Comparison of ENCODE assay signal across 20 cellular contexts in the genomic region with DNA sequence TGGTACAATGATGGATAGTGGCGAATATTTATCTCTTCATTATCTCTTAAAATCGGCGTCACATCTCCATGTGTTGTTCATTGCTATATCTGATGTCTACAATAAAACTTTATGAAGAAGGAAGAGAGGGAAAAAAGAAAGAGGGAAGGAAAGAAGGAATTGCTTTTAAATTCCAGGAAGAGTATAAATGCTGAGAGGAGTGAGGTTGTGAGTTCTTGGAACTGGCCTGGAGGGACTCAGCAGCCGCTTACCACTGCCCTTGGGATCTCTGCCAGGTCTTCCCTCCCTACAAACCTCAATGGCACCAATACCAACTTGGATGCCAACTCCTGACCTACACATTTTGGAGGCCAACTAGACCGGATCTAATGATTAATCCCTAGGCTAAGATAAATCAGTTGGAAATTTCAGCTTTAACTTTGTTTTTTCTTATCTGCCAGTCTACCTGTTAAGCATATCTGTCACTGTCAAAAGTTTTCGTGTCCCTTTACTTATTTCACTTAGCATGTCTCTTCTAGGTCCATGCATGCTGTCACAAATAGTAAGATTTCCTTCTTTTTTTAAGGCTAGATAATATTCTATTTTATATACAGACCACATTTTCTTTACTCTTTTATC. TPM values are rescaled to one million over a fixed set of nuclear protein-coding genes. Genes with fewer than 3 reads are reported as not detected.
DNase-seq lines count a peak whose midpoint lies in the region; ATAC-seq and TF ChIP-seq lines count a peak whose summit lies in the region.
"Had no signal": no experiment of that assay in that cellular context is flagged by ENCODE, and none has a peak within 500 bp of the region (broad histone marks: within the 10 kb centered on the region; RNA-seq: fewer than 3 reads in every experiment).

No MANE protein-coding gene starts in this region.

- H3K27me3 ChIP-seq in body of pancreas, result no peaks in the 10 kb centered on the region
- H3K27me3 ChIP-seq: left lung, right atrium auricular region, tibial artery had no signal

- H3K36me3 ChIP-seq in body of pancreas (replicated peaks in 1 of 2; ENCODE audit: insufficient read depth in 1 of 2, low read depth in 2 of 2), result no peaks in the 10 kb centered on the region
- H3K36me3 ChIP-seq: left lung, right atrium auricular region, tibial artery had no signal

- TF ChIP-seq CTCF in body of pancreas (IDR thresholded peaks at IDR 0.05), result no peak

- ATAC-seq in body of pancreas (no peak), HG02885 (IDR thresholded peaks at IDR 0.05; ENCODE audit: poor library complexity, unreplicated experiment) (no peak)
- ATAC-seq: left lung; naive thymus-derived CD8-positive, alpha-beta T cell had no signal

- no peak overlapping the region for H3K27ac ChIP-seq in body of pancreas
- H3K27ac ChIP-seq: left lung, right atrium auricular region, tibial artery had no signal

- no peak for TF ChIP-seq POLR2A in body of pancreas (IDR thresholded peaks at IDR 0.05)

- DNase-seq in HT1080 (ENCODE audit: low read depth), result peak; percentile 48
- DNase-seq in RPMI7951 (ENCODE audit: low read depth), result peak; percentile 59
- DNase-seq in body of pancreas, result peak in 3 of 4 donors; percentile 44 to 64 (median 60)
- DNase-seq in renal cortical epithelial cell (ENCODE audit: low read depth), result peak; percentile 90
- DNase-seq in NCI-H2227 treated with DMSO at 0.1 percent for 48 hours (lab: John Stamatoyannopoulos, UW), result no peak
- no peak for DNase-seq in NCI-H345 (lab: John Stamatoyannopoulos, UW)
- DNase-seq: activated CD4-positive, alpha-beta T cell treated with anti-CD3 and anti-CD28 coated beads, Interleukin-2, amount 50 U/mL, for 48 hours; activated CD8-positive, alpha-beta memory T cell treated with anti-CD3 and anti-CD28 coated beads, Interleukin-2, amount 50 U/mL, for 4 hours; activated naive CD4-positive, alpha-beta T cell treated with anti-CD3 and anti-CD28 coated beads, Interleukin-2, amount 50 U/mL, for 16 hours; CD4-positive, alpha-beta T cell; DMS 273 treated with DMSO at 0.1 percent for 48 hours; left lung; naive thymus-derived CD8-positive, alpha-beta T cell; NCI-H146; NCI-H526 treated with DMSO at 0.1 percent for 48 hours; stimulated activated CD4-positive, alpha-beta T cell treated with anti-CD3 and anti-CD28 coated beads, Interleukin-12 subunit alpha, Interleukin-12 subunit beta, amount 100 ng/mL, for 4 hours; tibial artery had no signal

- no peaks in the 10 kb centered on the region for H3K9me3 ChIP-seq in body of pancreas
- H3K9me3 ChIP-seq: left lung, right atrium auricular region, tibial artery had no signal

- 27 to 36% methylated on average over 6 of the region's 6 CpGs for WGBS in body of pancreas, 2 donors

- H3K4me3 ChIP-seq in body of pancreas, result no peak overlapping the region
- H3K4me3 ChIP-seq: left lung, right atrium auricular region, tibial artery had no signal

- intact Hi-C loops in body of pancreas (cut with DNase I), result no loop called here

- peaks cover 8% of the 10 kb centered on the region for H3K4me1 ChIP-seq in body of pancreas
- H3K4me1 ChIP-seq: left lung, right atrium auricular region, tibial artery had no signal

RNA-seq across cellular contexts. Expression of gene SCN9A, which starts 9.8 kb away (rescaled TPM):
- total RNA-seq in HT1080 (2014; rRNA removed; shearing (Covaris generic)), result 1.1 and 1.8 TPM in 2 replicates
- polyA plus RNA-seq in HT1080 (2015; cell fraction: cytosol; rRNA removed), result 0.76 and 0.96 TPM in 2 replicates
- polyA plus RNA-seq in HT1080 (2015; cell fraction: nucleus; rRNA removed), result 1.6 and 1.8 TPM in 2 replicates
- under 0.01 and 0.12 TPM in 2 replicates for total RNA-seq in RPMI7951 (2014; rRNA removed; shearing (Covaris generic))
- total RNA-seq in body of pancreas (10 to 100 TPM in 1 of 2 donors, 1 to 10 TPM in 1; 9.9 to 11.9 TPM), renal cortical epithelial cell (1.0 and 2.8 TPM in 2 replicates)
- total RNA-seq: naive thymus-derived CD8-positive, alpha-beta T cell had no signal
- polyA plus RNA-seq: IgD-negative memory B cell had no signal

Comparison
In these comparisons a context has a peak if more than half of its experiments do, and no peak if none do; other contexts are left out.
1. DNase-seq: peak in HT1080 (single experiment), RPMI7951 (single experiment), body of pancreas (3 of 4) and renal cortical epithelial cell (single experiment); none in NCI-H2227 treated with DMSO at 0.1 percent for 48 hours (single experiment) and NCI-H345 (single experiment).